Comparison of ENCODE assay signal across 8 cellular contexts in genomic region chr17:68258890-68259435, GRCh38. TPM values are rescaled to one million over a fixed set of nuclear protein-coding genes. Genes with fewer than 3 reads are reported as not detected.
DNase-seq lines count a peak whose midpoint lies in the region; ATAC-seq and TF ChIP-seq lines count a peak whose summit lies in the region.
"Not testable (repeated sequence)": the region's sequence is repeated elsewhere in the genome, so short reads cannot be mapped to it uniquely, and the experiment has no call there.

No MANE protein-coding gene starts in this region.

- TF ChIP-seq POLR2A in stomach (IDR thresholded peaks at IDR 0.05) = not testable (repeated sequence)

- peak overlapping the region; percentile 39 for H3K4me3 ChIP-seq in osteoblast (ENCODE audit: insufficient read depth, low read length)
- peak overlapping the region in 2 of 4 donors; percentile 6 to 26 for H3K4me3 ChIP-seq in stomach

- H4K20me1 ChIP-seq in osteoblast (ENCODE audit: insufficient read depth, low read length) = not testable (repeated sequence)

- peak overlapping the region; percentile 72 for H3K4me2 ChIP-seq in osteoblast (ENCODE audit: insufficient read depth, low read length)

- intact Hi-C loops in stomach (cut with DNase I; ENCODE audit: low total_unique reads) = not testable (repeated sequence)

- ATAC-seq in GM21737 (IDR thresholded peaks at IDR 0.05; ENCODE audit: unreplicated experiment) = peak; percentile 91

- H2AFZ ChIP-seq in osteoblast (ENCODE audit: low read length) = peak overlapping the region; percentile 72

- not testable (repeated sequence) for H3K4me1 ChIP-seq in osteoblast (ENCODE audit: insufficient read depth, low read length)
- H3K4me1 ChIP-seq in stomach = peaks cover 0 to 54% (median 29%) of the 10 kb centered on the region in 4 donors

- not testable (repeated sequence) for H3K27ac ChIP-seq in osteoblast (ENCODE audit: low read depth, low read length)
- peak overlapping the region; percentile 54 to 81 (median 79) for H3K27ac ChIP-seq in stomach

- H3K36me3 ChIP-seq in osteoblast (ENCODE audit: insufficient read depth, low read length) = peaks cover 28% of the 10 kb centered on the region
- peaks cover 3 to 34% (median 32%) of the 10 kb centered on the region in 4 donors for H3K36me3 ChIP-seq in stomach

- not testable (repeated sequence) for H3K9me3 ChIP-seq in osteoblast (ENCODE audit: low read depth, low read length); stomach

- TF ChIP-seq EP300 in stomach (IDR thresholded peaks at IDR 0.05) = not testable (repeated sequence)

- not testable (repeated sequence) for H3K27me3 ChIP-seq in osteoblast (ENCODE audit: insufficient read depth, low read length); stomach

- DNase-seq in GM04504 (ENCODE audit: low read depth) (peak; percentile 11), HK-2 (ENCODE audit: unreplicated experiment) (peak; percentile 66), SW480 (ENCODE audit: low spot score) (peak; percentile 27), germinal center (ENCODE audit: low spot score) (peak; percentile 76), osteoblast (ENCODE audit: insufficient read length, low spot score, missing footprints) (peak; percentile 77), stomach (peak; percentile 46)
- peak; percentile 45 for DNase-seq in activated gamma-delta T cell treated with anti-CD3 and anti-CD28 coated beads, Interleukin-2, amount 50 U/mL, for 16 hours (ENCODE audit: low read depth)

- TF ChIP-seq CTCF in osteoblast (IDR thresholded peaks at IDR 0.05; ENCODE audit: extremely low read depth, low read depth, low read length); stomach (IDR thresholded peaks at IDR 0.05): not testable (repeated sequence)

- H3K79me2 ChIP-seq in osteoblast (ENCODE audit: insufficient read depth, low read length) = not testable (repeated sequence)

- 3 to 8% (median 5%) methylated on average over 17 to 36 of the region's 42 CpGs for WGBS in stomach, 5 donors

RNA-seq across cellular contexts. Expression of gene AMZ2, which starts 11.1 kb away (rescaled TPM):
- total RNA-seq in osteoblast (80.3 and 84.0 TPM in 2 replicates), stomach (10 to 100 TPM in 4 of 5 donors, 1 to 10 TPM in 1; 1.2 to 73.2 (median 30.7) TPM)
- polyA plus RNA-seq in stomach = 10 to 100 TPM; 46.3 to 61.7 (median 47.7) TPM

RNA-seq across cellular contexts. Expression of gene SLC16A6, which starts 32.0 kb away (rescaled TPM):
- 1.4 and 3.8 TPM in 2 replicates for total RNA-seq in osteoblast
- total RNA-seq in stomach = under 1 TPM in 1 of 5 donors, not detected in 4; 0.92 TPM
- polyA plus RNA-seq in stomach = under 1 TPM in 2 of 3 donors, not detected in 1; 0.37 to 0.80 TPM

RNA-seq across cellular contexts. Expression of gene ARSG, which starts 32.3 kb away (rescaled TPM):
- 7.6 and 7.7 TPM in 2 replicates for total RNA-seq in osteoblast
- total RNA-seq in stomach = 10 to 100 TPM in 2 of 5 donors, 1 to 10 TPM in 2, under 1 TPM in 1; 0.45 to 74.7 (median 7.5) TPM
- 1 to 10 TPM in 2 of 3 donors, under 1 TPM in 1; 0.56 to 1.7 (median 1.1) TPM for polyA plus RNA-seq in stomach

Comparison
In these comparisons a context has a peak if more than half of its experiments do, and no peak if none do; other contexts are left out.
1. DNase-seq: peak in every context shown above with its lines; median percentile 77 in osteoblast; 76 in germinal center; 66 in HK-2; 46 in stomach; 45 in activated gamma-delta T cell treated with anti-CD3 and anti-CD28 coated beads, Interleukin-2, amount 50 U/mL, for 16 hours; 27 in SW480; 11 in GM04504.